ENCODE assay signal across 12 cellular contexts in genomic region chr5:109028608-109029299, GRCh38.
DNase-seq lines count a peak whose midpoint lies in the region; ATAC-seq, FAIRE-seq and TF ChIP-seq lines count a peak whose summit lies in the region.
"Had no signal": no experiment of that assay in that cellular context is flagged by ENCODE, and none has a peak within 500 bp of the region (broad histone marks: within the 10 kb centered on the region; RNA-seq: fewer than 3 reads in every experiment).

No MANE protein-coding gene starts in this region.

- in situ Hi-C loops in GM13977 (cut with MboI; ENCODE audit: low pct_unique_long_range_greater_than_20kb, low sequenced_read_pairs, unreplicated experiment): no loop called here

- no peak overlapping the region for H3K27ac ChIP-seq in caudate nucleus (ENCODE audit: low read depth, low read length)
- H3K27ac ChIP-seq: heart left ventricle had no signal

- DNase-seq in urothelium cell line (ENCODE audit: low spot score) (no peak), GM13977 (ENCODE audit: low spot score) (no peak), caudate nucleus (lab: John Stamatoyannopoulos, UW) (no peak)
- DNase-seq in activated CD4-positive, alpha-beta T cell treated with anti-CD3 and anti-CD28 coated beads for 4 hours: no peak
- DNase-seq: activated CD4-positive, alpha-beta T cell treated with anti-CD3 and anti-CD28 coated beads, Interleukin-2, amount 10 ng/mL, durations not matched to agents 7 days and 5 days; heart left ventricle; Kasumi-1; stimulated activated CD8-positive, alpha-beta memory T cell treated with anti-CD3 and anti-CD28 coated beads, Interleukin-4, amount 100 ng/mL, for 48 hours had no signal

- no peak for TF ChIP-seq CTCF in GM13977 (IDR thresholded peaks at IDR 0.05; ENCODE audit: extremely low read depth, insufficient read depth, missing control alignments)

- FAIRE-seq in urothelium cell line (lab: Jason Lieb, UNC): no peak

- ATAC-seq in GM18502 (IDR thresholded peaks at IDR 0.05; ENCODE audit: poor library complexity, unreplicated experiment) (peak; percentile 76), GM21367 (IDR thresholded peaks at IDR 0.05; ENCODE audit: unreplicated experiment) (peak; percentile 74), HG02870 (IDR thresholded peaks at IDR 0.05; ENCODE audit: unreplicated experiment) (peak; percentile 78), HG03520 (IDR thresholded peaks at IDR 0.05; ENCODE audit: unreplicated experiment) (peak; percentile 67)
- ATAC-seq: heart left ventricle had no signal
